1 cellular context compared by ENCODE assay signal in genomic region chr2:69203166-69203985, GRCh38.
TF ChIP-seq lines count a peak whose summit lies in the region.

No MANE protein-coding gene starts in this region.

TF ChIP-seq in HepG2, 621 proteins besides CTCF, POLR2A, EP300 and RAD21 (continued from another document and continues in another):
- peak; percentile 81 for TF ChIP-seq ARID5B (CRISPR knock-in tag; IDR thresholded peaks at IDR 0.05)
- no peak for TF ChIP-seq ZNF333 (CRISPR knock-in tag; IDR thresholded peaks at IDR 0.05; ENCODE audit: borderline replicate concordance)
- peak; percentile 50 for TF ChIP-seq ZNF282 (IDR thresholded peaks at IDR 0.05; ENCODE audit: partially characterized antibody)
- no peak for TF ChIP-seq WIZ (CRISPR knock-in tag; IDR thresholded peaks at IDR 0.05)
- peak; percentile 69 for TF ChIP-seq GATAD2A (CRISPR knock-in tag; IDR thresholded peaks at IDR 0.05)
- TF ChIP-seq, protein P1, sequence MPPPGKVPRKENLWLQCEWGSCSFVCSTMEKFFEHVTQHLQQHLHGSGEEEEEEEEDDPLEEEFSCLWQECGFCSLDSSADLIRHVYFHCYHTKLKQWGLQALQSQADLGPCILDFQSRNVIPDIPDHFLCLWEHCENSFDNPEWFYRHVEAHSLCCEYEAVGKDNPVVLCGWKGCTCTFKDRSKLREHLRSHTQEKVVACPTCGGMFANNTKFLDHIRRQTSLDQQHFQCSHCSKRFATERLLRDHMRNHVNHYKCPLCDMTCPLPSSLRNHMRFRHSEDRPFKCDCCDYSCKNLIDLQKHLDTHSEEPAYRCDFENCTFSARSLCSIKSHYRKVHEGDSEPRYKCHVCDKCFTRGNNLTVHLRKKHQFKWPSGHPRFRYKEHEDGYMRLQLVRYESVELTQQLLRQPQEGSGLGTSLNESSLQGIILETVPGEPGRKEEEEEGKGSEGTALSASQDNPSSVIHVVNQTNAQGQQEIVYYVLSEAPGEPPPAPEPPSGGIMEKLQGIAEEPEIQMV (CRISPR knock-in tag; IDR thresholded peaks at IDR 0.05; ENCODE audit: low read depth): no peak
- TF ChIP-seq RBAK (CRISPR knock-in tag; IDR thresholded peaks at IDR 0.05): no peak
- peak; percentile 67; the same call in 1 of the 2 replicates for TF ChIP-seq FOXA3 (CRISPR knock-in tag; IDR thresholded peaks at IDR 0.05)
- TF ChIP-seq, protein P2, sequence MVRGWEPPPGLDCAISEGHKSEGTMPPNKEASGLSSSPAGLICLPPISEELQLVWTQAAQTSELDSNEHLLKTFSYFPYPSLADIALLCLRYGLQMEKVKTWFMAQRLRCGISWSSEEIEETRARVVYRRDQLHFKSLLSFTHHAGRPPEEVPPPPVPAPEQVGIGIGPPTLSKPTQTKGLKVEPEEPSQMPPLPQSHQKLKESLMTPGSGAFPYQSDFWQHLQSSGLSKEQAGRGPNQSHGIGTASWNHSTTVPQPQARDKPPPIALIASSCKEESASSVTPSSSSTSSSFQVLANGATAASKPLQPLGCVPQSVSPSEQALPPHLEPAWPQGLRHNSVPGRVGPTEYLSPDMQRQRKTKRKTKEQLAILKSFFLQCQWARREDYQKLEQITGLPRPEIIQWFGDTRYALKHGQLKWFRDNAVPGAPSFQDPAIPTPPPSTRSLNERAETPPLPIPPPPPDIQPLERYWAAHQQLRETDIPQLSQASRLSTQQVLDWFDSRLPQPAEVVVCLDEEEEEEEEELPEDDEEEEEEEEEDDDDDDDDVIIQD (CRISPR knock-in tag; IDR thresholded peaks at IDR 0.05; ENCODE audit: low read depth): peak; percentile 48; the same call in 1 of the 2 replicates
- peak; percentile 61; the same call in 1 of the 2 replicates for TF ChIP-seq NBN (conservative IDR thresholded peaks at IDR 0.05)
- TF ChIP-seq RXRA (CRISPR knock-in tag; IDR thresholded peaks at IDR 0.05): no peak
- peak; percentile 79 for TF ChIP-seq CREB1 (IDR thresholded peaks at IDR 0.05)
- peak; percentile 58; the same call in 1 of the 2 replicates for TF ChIP-seq CREB1 (CRISPR knock-in tag; IDR thresholded peaks at IDR 0.05)
- TF ChIP-seq ZMYM3 (CRISPR knock-in tag; IDR thresholded peaks at IDR 0.05): 0 out of 2 replicates have a peak, but pooled peaks have one; percentile 10
- TF ChIP-seq CSRNP2 (CRISPR knock-in tag; conservative IDR thresholded peaks at IDR 0.05; ENCODE audit: low read depth): no peak
- TF ChIP-seq MAFF (IDR thresholded peaks at IDR 0.05; ENCODE audit: low read depth, low read length): peak; percentile 68
- TF ChIP-seq, protein P3, sequence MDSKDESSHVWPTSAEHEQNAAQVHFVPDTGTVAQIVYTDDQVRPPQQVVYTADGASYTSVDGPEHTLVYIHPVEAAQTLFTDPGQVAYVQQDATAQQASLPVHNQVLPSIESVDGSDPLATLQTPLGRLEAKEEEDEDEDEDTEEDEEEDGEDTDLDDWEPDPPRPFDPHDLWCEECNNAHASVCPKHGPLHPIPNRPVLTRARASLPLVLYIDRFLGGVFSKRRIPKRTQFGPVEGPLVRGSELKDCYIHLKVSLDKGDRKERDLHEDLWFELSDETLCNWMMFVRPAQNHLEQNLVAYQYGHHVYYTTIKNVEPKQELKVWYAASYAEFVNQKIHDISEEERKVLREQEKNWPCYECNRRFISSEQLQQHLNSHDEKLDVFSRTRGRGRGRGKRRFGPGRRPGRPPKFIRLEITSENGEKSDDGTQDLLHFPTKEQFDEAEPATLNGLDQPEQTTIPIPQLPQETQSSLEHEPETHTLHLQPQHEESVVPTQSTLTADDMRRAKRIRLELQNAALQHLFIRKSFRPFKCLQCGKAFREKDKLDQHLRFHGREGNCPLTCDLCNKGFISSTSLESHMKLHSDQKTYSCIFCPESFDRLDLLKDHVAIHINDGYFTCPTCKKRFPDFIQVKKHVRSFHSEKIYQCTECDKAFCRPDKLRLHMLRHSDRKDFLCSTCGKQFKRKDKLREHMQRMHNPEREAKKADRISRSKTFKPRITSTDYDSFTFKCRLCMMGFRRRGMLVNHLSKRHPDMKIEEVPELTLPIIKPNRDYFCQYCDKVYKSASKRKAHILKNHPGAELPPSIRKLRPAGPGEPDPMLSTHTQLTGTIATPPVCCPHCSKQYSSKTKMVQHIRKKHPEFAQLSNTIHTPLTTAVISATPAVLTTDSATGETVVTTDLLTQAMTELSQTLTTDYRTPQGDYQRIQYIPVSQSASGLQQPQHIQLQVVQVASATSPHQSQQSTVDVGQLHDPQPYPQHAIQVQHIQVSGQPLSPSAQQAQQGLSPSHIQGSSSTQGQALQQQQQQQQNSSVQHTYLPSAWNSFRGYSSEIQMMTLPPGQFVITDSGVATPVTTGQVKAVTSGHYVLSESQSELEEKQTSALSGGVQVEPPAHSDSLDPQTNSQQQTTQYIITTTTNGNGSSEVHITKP (CRISPR knock-in tag; IDR thresholded peaks at IDR 0.05; ENCODE audit: low read depth): no peak
- no peak; the same call in 1 of the 2 replicates for TF ChIP-seq IRF2 (CRISPR knock-in tag; IDR thresholded peaks at IDR 0.05)
- TF ChIP-seq ERF (CRISPR knock-in tag; IDR thresholded peaks at IDR 0.05): no peak
- no peak for TF ChIP-seq AGO1 (IDR thresholded peaks at IDR 0.05; ENCODE audit: low read depth, low read length, poor library complexity, severe bottlenecking)
- peak; percentile 59; the same call in 1 of the 2 replicates for TF ChIP-seq GMEB1 (CRISPR knock-in tag; IDR thresholded peaks at IDR 0.05; ENCODE audit: borderline replicate concordance)
- no peak for TF ChIP-seq ZNF496 (CRISPR knock-in tag; IDR thresholded peaks at IDR 0.05; ENCODE audit: insufficient replicate concordance)
- peak; percentile 86; the same call in 1 of the 2 replicates for TF ChIP-seq SIX1 (CRISPR knock-in tag; IDR thresholded peaks at IDR 0.05; ENCODE audit: borderline replicate concordance)
- TF ChIP-seq MAFK (conservative IDR thresholded peaks at IDR 0.05 in 1 of 2, IDR thresholded peaks at IDR 0.05 in 1 of 2; ENCODE audit: low read length in 2 of 2): peak; percentile 45 to 69; a peak in 3 of 4 replicates
- no peak for TF ChIP-seq MAFG (CRISPR knock-in tag; IDR thresholded peaks at IDR 0.05)
- TF ChIP-seq FOXC1 (CRISPR knock-in tag; IDR thresholded peaks at IDR 0.05; ENCODE audit: borderline replicate concordance): no peak
- TF ChIP-seq, protein P4, sequence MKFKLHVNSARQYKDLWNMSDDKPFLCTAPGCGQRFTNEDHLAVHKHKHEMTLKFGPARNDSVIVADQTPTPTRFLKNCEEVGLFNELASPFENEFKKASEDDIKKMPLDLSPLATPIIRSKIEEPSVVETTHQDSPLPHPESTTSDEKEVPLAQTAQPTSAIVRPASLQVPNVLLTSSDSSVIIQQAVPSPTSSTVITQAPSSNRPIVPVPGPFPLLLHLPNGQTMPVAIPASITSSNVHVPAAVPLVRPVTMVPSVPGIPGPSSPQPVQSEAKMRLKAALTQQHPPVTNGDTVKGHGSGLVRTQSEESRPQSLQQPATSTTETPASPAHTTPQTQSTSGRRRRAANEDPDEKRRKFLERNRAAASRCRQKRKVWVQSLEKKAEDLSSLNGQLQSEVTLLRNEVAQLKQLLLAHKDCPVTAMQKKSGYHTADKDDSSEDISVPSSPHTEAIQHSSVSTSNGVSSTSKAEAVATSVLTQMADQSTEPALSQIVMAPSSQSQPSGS (CRISPR knock-in tag; IDR thresholded peaks at IDR 0.05): 0 out of 2 replicates have a peak, but pooled peaks have one; percentile 42
- TF ChIP-seq PRDM15 (CRISPR knock-in tag; IDR thresholded peaks at IDR 0.05): no peak
- TF ChIP-seq ZNF101 (CRISPR knock-in tag; IDR thresholded peaks at IDR 0.05; ENCODE audit: borderline replicate concordance, low read depth): no peak
- no peak for TF ChIP-seq ZNF276 (CRISPR knock-in tag; IDR thresholded peaks at IDR 0.05; ENCODE audit: low read depth)
- peak; percentile 50; the same call in 1 of the 2 replicates for TF ChIP-seq DPF2 (CRISPR knock-in tag; IDR thresholded peaks at IDR 0.05; ENCODE audit: borderline replicate concordance, low read depth)
- no peak for TF ChIP-seq BCL6 (CRISPR knock-in tag; IDR thresholded peaks at IDR 0.05)
- TF ChIP-seq FOSL1 (CRISPR knock-in tag; IDR thresholded peaks at IDR 0.05; ENCODE audit: borderline replicate concordance): no peak
- TF ChIP-seq JUN (CRISPR knock-in tag; IDR thresholded peaks at IDR 0.05): peak; percentile 28; the same call in 1 of the 2 replicates
- no peak for TF ChIP-seq SMYD3 (CRISPR knock-in tag; IDR thresholded peaks at IDR 0.05)
- no peak for TF ChIP-seq SP4 (CRISPR knock-in tag; IDR thresholded peaks at IDR 0.05)
